In the genomic region with DNA sequence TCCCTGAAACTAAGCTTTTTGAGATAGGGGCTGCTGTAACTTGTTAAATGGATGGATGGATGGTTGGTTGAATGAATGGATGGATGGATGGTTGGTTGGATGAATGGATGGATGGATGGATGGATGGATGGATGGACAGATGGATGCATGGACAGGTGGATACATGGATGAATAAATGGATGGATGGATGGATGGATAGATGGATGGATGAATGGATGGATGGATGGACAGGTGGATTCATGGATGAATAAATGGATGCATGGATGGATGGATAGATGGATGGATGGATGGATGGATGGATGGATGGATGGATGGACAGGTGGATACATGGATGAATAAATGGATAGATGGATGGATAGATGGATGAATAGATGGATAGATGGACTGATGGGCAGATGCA, we compare ENCODE assay signal across 1 cellular context.
TF ChIP-seq lines count a peak whose summit lies in the region.

No MANE protein-coding gene starts in this region.

TF ChIP-seq in H1, 55 proteins besides CTCF, POLR2A, EP300 and RAD21:
- TF ChIP-seq CTBP2 (IDR thresholded peaks at IDR 0.05; ENCODE audit: borderline replicate concordance, insufficient read depth, insufficient read length, low read length) (no peak), SP2 (IDR thresholded peaks at IDR 0.05; ENCODE audit: low read length) (no peak), YY1 (IDR thresholded peaks at IDR 0.05; ENCODE audit: low read depth, low read length) (no peak), TAF7 (optimal IDR thresholded peaks at IDR 0.05; ENCODE audit: borderline replicate concordance, low read depth, low read length) (no peak), ZNF274 (IDR thresholded peaks at IDR 0.05; ENCODE audit: borderline replicate concordance, extremely low read depth, low read length) (no peak), HDAC2 (IDR thresholded peaks at IDR 0.05; ENCODE audit: borderline replicate concordance in 1 of 2, low read depth in 2 of 2, low read length in 2 of 2) (no peak), RXRA (IDR thresholded peaks at IDR 0.05; ENCODE audit: insufficient read depth, low read depth, low read length) (no peak), SAP30 (IDR thresholded peaks at IDR 0.05; ENCODE audit: insufficient read depth, insufficient replicate concordance, low read length) (no peak), NRF1 (IDR thresholded peaks at IDR 0.05; ENCODE audit: low read depth, low read length) (no peak), CBX5 (IDR thresholded peaks at IDR 0.05; ENCODE audit: low read depth, low read length) (no peak), SP1 (IDR thresholded peaks at IDR 0.05; ENCODE audit: low read depth, low read length) (no peak)
- TF ChIP-seq, protein P1, sequence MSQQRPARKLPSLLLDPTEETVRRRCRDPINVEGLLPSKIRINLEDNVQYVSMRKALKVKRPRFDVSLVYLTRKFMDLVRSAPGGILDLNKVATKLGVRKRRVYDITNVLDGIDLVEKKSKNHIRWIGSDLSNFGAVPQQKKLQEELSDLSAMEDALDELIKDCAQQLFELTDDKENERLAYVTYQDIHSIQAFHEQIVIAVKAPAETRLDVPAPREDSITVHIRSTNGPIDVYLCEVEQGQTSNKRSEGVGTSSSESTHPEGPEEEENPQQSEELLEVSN (IDR thresholded peaks at IDR 0.05), result no peak
- TF ChIP-seq, protein P2, sequence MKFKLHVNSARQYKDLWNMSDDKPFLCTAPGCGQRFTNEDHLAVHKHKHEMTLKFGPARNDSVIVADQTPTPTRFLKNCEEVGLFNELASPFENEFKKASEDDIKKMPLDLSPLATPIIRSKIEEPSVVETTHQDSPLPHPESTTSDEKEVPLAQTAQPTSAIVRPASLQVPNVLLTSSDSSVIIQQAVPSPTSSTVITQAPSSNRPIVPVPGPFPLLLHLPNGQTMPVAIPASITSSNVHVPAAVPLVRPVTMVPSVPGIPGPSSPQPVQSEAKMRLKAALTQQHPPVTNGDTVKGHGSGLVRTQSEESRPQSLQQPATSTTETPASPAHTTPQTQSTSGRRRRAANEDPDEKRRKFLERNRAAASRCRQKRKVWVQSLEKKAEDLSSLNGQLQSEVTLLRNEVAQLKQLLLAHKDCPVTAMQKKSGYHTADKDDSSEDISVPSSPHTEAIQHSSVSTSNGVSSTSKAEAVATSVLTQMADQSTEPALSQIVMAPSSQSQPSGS (IDR thresholded peaks at IDR 0.05; ENCODE audit: low read length), result no peak
